7 cellular contexts compared by ENCODE assay signal in the genomic region with DNA sequence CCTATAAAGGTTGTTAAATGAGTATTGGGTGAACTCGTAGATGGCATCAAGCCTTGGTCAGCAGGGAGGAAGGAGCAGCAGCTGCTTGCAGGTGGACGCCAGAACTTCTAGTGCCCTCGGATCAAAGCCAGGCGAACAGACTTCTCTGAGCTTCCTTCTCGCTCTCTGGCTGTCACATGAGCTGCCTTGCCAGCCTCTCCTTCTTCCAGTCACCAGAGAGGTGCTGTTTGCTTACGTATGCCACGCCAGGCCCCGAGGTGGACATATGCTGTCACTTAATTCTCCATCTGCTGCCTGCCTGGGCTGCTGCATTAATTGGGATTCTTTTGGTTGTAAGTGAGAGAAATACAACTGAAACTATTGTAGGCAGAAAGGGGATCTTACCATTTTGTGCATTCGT. TPM values are rescaled to one million over a fixed set of nuclear protein-coding genes. Genes with fewer than 3 reads are reported as not detected.
"Had no signal": no experiment of that assay in that cellular context is flagged by ENCODE, and none has a peak within 500 bp of the region (broad histone marks: within the 10 kb centered on the region; RNA-seq: fewer than 3 reads in every experiment).

No MANE protein-coding gene starts in this region.

RNA-seq across cellular contexts. Expression of a gene that starts 12.6 kb away (rescaled TPM):
- total RNA-seq: HepG2; HT1080; PC-9; Peyer's patch; RPMI7951; SJCRH30; T-helper 1 cell treated with Interleukin-12 subunit alpha and Interleukin-12 subunit beta and Interleukin-4 antibody, amounts not matched to agents 30 ng/mL and 1 ng/mL, for 36 hours had no signal
- polyA plus RNA-seq: HepG2 had no signal
